In the genomic region with DNA sequence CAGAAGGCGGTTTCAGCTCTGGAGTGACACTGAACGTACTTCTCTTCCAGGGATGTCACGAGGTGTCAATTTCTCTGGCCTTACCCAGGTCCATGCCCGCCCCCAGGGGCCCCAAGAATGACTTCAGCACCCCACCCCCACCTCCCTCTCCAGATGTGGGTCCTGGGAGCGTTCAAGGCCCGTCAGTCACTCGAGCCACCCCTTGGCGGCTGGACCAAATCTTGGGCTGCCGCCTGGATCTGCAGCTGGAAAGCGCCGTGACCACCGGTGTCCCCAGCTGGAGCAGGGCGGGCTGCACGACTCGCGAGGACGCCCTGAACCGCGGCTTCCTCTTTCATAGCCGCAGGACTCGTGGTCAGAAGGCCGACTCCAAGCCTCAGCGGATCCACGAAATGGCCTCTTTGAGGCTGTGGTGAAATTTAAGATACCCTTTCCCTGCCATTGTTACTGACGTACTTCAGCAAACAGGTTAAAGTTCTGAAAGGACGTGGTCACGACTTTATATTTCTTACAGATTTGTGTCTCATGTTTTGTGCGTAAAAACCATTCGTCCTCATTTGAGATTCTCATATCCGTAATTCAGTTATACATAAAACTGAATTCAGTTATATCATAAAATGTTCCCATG, we compare ENCODE assay signal across 1 cellular context.
A peak's percentile ranks its signal among the peaks of the same experiment; 100 is the strongest.
TF ChIP-seq lines count a peak whose summit lies in the region.

No MANE protein-coding gene starts in this region.

TF ChIP-seq in K562, 482 proteins besides CTCF, POLR2A, EP300 and RAD21 (continued from another document and continues in another):
- TF ChIP-seq MCM2 (IDR thresholded peaks at IDR 0.05; ENCODE audit: low read depth), result no peak
- TF ChIP-seq FOSL1 (tag; conservative IDR thresholded peaks at IDR 0.05), result peak; percentile 66; the same call in 1 of the 2 replicates
- no peak for TF ChIP-seq ZNF444 (CRISPR knock-in tag; IDR thresholded peaks at IDR 0.05)
- TF ChIP-seq, protein P1, sequence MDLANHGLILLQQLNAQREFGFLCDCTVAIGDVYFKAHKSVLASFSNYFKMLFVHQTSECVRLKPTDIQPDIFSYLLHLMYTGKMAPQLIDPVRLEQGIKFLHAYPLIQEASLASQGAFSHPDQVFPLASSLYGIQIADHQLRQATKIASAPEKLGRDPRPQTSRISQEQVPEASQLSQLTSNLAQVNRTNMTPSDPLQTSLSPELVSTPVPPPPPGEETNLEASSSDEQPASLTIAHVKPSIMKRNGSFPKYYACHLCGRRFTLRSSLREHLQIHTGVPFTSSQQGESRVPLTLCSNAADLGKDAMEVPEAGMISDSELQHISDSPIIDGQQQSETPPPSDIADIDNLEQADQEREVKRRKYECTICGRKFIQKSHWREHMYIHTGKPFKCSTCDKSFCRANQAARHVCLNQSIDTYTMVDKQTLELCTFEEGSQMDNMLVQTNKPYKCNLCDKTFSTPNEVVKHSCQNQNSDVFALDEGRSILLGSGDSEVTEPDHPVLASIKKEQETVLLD (IDR thresholded peaks at IDR 0.05), result no peak
- no peak for TF ChIP-seq CREBBP (IDR thresholded peaks at IDR 0.05; ENCODE audit: low read depth, low read length)
- TF ChIP-seq, protein P2, sequence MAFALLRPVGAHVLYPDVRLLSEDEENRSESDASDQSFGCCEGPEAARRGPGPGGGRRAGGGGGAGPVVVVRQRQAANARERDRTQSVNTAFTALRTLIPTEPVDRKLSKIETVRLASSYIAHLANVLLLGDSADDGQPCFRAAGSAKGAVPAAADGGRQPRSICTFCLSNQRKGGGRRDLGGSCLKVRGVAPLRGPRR (CRISPR knock-in tag; IDR thresholded peaks at IDR 0.05), result no peak
- no peak for TF ChIP-seq KDM5B (IDR thresholded peaks at IDR 0.05; ENCODE audit: insufficient replicate concordance, low read depth, low read length)
- peak; percentile 41; the same call in 1 of the 2 replicates for TF ChIP-seq RFX7 (CRISPR knock-in tag; IDR thresholded peaks at IDR 0.05)
- no peak for TF ChIP-seq SNIP1 (IDR thresholded peaks at IDR 0.05; ENCODE audit: low read depth)
- TF ChIP-seq ZNF165 (CRISPR knock-in tag; IDR thresholded peaks at IDR 0.05; ENCODE audit: borderline replicate concordance), result no peak
- no peak for TF ChIP-seq RBM34 (IDR thresholded peaks at IDR 0.05; ENCODE audit: borderline replicate concordance, insufficient read depth, low read length)
- TF ChIP-seq TAF9B (IDR thresholded peaks at IDR 0.05; ENCODE audit: partially characterized antibody), result peak; percentile 75
- TF ChIP-seq, protein P3, sequence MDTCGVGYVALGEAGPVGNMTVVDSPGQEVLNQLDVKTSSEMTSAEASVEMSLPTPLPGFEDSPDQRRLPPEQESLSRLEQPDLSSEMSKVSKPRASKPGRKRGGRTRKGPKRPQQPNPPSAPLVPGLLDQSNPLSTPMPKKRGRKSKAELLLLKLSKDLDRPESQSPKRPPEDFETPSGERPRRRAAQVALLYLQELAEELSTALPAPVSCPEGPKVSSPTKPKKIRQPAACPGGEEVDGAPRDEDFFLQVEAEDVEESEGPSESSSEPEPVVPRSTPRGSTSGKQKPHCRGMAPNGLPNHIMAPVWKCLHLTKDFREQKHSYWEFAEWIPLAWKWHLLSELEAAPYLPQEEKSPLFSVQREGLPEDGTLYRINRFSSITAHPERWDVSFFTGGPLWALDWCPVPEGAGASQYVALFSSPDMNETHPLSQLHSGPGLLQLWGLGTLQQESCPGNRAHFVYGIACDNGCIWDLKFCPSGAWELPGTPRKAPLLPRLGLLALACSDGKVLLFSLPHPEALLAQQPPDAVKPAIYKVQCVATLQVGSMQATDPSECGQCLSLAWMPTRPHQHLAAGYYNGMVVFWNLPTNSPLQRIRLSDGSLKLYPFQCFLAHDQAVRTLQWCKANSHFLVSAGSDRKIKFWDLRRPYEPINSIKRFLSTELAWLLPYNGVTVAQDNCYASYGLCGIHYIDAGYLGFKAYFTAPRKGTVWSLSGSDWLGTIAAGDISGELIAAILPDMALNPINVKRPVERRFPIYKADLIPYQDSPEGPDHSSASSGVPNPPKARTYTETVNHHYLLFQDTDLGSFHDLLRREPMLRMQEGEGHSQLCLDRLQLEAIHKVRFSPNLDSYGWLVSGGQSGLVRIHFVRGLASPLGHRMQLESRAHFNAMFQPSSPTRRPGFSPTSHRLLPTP (IDR thresholded peaks at IDR 0.05; ENCODE audit: borderline replicate concordance, extremely low read depth, insufficient read length), result no peak
- no peak for TF ChIP-seq ETV5 (CRISPR knock-in tag; IDR thresholded peaks at IDR 0.05; ENCODE audit: low read depth)
- TF ChIP-seq ZNF174 (CRISPR knock-in tag; IDR thresholded peaks at IDR 0.05), result no peak
- TF ChIP-seq, protein P4, sequence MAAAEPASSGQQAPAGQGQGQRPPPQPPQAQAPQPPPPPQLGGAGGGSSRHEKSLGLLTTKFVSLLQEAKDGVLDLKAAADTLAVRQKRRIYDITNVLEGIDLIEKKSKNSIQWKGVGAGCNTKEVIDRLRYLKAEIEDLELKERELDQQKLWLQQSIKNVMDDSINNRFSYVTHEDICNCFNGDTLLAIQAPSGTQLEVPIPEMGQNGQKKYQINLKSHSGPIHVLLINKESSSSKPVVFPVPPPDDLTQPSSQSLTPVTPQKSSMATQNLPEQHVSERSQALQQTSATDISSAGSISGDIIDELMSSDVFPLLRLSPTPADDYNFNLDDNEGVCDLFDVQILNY (CRISPR knock-in tag; IDR thresholded peaks at IDR 0.05), result no peak
- no peak for TF ChIP-seq PHF8 (IDR thresholded peaks at IDR 0.05; ENCODE audit: borderline replicate concordance, low read length)
- no peak for TF ChIP-seq ZNF41 (CRISPR knock-in tag; conservative IDR thresholded peaks at IDR 0.05)
- no peak; the same call in none of the 2 replicates for TF ChIP-seq NR4A1 (CRISPR knock-in tag; IDR thresholded peaks at IDR 0.05)
- TF ChIP-seq NR4A1 (tag; IDR thresholded peaks at IDR 0.05), result peak; percentile 34; the same call in 1 of the 2 replicates
- TF ChIP-seq KLF6 (CRISPR knock-in tag; IDR thresholded peaks at IDR 0.05; ENCODE audit: borderline replicate concordance), result 0 out of 2 replicates have a peak, but pooled peaks have one; percentile 16
- TF ChIP-seq, protein P5, sequence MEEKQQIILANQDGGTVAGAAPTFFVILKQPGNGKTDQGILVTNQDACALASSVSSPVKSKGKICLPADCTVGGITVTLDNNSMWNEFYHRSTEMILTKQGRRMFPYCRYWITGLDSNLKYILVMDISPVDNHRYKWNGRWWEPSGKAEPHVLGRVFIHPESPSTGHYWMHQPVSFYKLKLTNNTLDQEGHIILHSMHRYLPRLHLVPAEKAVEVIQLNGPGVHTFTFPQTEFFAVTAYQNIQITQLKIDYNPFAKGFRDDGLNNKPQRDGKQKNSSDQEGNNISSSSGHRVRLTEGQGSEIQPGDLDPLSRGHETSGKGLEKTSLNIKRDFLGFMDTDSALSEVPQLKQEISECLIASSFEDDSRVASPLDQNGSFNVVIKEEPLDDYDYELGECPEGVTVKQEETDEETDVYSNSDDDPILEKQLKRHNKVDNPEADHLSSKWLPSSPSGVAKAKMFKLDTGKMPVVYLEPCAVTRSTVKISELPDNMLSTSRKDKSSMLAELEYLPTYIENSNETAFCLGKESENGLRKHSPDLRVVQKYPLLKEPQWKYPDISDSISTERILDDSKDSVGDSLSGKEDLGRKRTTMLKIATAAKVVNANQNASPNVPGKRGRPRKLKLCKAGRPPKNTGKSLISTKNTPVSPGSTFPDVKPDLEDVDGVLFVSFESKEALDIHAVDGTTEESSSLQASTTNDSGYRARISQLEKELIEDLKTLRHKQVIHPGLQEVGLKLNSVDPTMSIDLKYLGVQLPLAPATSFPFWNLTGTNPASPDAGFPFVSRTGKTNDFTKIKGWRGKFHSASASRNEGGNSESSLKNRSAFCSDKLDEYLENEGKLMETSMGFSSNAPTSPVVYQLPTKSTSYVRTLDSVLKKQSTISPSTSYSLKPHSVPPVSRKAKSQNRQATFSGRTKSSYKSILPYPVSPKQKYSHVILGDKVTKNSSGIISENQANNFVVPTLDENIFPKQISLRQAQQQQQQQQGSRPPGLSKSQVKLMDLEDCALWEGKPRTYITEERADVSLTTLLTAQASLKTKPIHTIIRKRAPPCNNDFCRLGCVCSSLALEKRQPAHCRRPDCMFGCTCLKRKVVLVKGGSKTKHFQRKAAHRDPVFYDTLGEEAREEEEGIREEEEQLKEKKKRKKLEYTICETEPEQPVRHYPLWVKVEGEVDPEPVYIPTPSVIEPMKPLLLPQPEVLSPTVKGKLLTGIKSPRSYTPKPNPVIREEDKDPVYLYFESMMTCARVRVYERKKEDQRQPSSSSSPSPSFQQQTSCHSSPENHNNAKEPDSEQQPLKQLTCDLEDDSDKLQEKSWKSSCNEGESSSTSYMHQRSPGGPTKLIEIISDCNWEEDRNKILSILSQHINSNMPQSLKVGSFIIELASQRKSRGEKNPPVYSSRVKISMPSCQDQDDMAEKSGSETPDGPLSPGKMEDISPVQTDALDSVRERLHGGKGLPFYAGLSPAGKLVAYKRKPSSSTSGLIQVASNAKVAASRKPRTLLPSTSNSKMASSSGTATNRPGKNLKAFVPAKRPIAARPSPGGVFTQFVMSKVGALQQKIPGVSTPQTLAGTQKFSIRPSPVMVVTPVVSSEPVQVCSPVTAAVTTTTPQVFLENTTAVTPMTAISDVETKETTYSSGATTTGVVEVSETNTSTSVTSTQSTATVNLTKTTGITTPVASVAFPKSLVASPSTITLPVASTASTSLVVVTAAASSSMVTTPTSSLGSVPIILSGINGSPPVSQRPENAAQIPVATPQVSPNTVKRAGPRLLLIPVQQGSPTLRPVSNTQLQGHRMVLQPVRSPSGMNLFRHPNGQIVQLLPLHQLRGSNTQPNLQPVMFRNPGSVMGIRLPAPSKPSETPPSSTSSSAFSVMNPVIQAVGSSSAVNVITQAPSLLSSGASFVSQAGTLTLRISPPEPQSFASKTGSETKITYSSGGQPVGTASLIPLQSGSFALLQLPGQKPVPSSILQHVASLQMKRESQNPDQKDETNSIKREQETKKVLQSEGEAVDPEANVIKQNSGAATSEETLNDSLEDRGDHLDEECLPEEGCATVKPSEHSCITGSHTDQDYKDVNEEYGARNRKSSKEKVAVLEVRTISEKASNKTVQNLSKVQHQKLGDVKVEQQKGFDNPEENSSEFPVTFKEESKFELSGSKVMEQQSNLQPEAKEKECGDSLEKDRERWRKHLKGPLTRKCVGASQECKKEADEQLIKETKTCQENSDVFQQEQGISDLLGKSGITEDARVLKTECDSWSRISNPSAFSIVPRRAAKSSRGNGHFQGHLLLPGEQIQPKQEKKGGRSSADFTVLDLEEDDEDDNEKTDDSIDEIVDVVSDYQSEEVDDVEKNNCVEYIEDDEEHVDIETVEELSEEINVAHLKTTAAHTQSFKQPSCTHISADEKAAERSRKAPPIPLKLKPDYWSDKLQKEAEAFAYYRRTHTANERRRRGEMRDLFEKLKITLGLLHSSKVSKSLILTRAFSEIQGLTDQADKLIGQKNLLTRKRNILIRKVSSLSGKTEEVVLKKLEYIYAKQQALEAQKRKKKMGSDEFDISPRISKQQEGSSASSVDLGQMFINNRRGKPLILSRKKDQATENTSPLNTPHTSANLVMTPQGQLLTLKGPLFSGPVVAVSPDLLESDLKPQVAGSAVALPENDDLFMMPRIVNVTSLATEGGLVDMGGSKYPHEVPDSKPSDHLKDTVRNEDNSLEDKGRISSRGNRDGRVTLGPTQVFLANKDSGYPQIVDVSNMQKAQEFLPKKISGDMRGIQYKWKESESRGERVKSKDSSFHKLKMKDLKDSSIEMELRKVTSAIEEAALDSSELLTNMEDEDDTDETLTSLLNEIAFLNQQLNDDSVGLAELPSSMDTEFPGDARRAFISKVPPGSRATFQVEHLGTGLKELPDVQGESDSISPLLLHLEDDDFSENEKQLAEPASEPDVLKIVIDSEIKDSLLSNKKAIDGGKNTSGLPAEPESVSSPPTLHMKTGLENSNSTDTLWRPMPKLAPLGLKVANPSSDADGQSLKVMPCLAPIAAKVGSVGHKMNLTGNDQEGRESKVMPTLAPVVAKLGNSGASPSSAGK (IDR thresholded peaks at IDR 0.05), result peak; percentile 94
- TF ChIP-seq DPF2 (IDR thresholded peaks at IDR 0.05), result 0 out of 2 replicates have a peak, but pooled peaks have one; percentile 25
- TF ChIP-seq, protein P6, sequence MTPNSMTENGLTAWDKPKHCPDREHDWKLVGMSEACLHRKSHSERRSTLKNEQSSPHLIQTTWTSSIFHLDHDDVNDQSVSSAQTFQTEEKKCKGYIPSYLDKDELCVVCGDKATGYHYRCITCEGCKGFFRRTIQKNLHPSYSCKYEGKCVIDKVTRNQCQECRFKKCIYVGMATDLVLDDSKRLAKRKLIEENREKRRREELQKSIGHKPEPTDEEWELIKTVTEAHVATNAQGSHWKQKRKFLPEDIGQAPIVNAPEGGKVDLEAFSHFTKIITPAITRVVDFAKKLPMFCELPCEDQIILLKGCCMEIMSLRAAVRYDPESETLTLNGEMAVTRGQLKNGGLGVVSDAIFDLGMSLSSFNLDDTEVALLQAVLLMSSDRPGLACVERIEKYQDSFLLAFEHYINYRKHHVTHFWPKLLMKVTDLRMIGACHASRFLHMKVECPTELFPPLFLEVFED (CRISPR knock-in tag; conservative IDR thresholded peaks at IDR 0.05), result no peak
- TF ChIP-seq, protein P7, sequence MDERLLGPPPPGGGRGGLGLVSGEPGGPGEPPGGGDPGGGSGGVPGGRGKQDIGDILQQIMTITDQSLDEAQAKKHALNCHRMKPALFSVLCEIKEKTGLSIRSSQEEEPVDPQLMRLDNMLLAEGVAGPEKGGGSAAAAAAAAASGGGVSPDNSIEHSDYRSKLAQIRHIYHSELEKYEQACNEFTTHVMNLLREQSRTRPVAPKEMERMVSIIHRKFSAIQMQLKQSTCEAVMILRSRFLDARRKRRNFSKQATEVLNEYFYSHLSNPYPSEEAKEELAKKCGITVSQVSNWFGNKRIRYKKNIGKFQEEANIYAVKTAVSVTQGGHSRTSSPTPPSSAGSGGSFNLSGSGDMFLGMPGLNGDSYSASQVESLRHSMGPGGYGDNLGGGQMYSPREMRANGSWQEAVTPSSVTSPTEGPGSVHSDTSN (CRISPR knock-in tag; IDR thresholded peaks at IDR 0.05; ENCODE audit: low read depth), result no peak
- TF ChIP-seq, protein P7 (tag; conservative IDR thresholded peaks at IDR 0.05; ENCODE audit: low read depth), result peak; percentile 62
- TF ChIP-seq ASH1L (IDR thresholded peaks at IDR 0.05; ENCODE audit: borderline replicate concordance, low read depth, partially characterized antibody), result no peak
- no peak for TF ChIP-seq KHSRP (IDR thresholded peaks at IDR 0.05)
- TF ChIP-seq HMG20B (CRISPR knock-in tag; IDR thresholded peaks at IDR 0.05), result no peak
- no peak for TF ChIP-seq ZNF143 (CRISPR knock-in tag; IDR thresholded peaks at IDR 0.05)
- no peak for TF ChIP-seq NBN (IDR thresholded peaks at IDR 0.05; ENCODE audit: low read depth)
- TF ChIP-seq ZNF57 (CRISPR knock-in tag; IDR thresholded peaks at IDR 0.05), result no peak
- TF ChIP-seq, protein P8, sequence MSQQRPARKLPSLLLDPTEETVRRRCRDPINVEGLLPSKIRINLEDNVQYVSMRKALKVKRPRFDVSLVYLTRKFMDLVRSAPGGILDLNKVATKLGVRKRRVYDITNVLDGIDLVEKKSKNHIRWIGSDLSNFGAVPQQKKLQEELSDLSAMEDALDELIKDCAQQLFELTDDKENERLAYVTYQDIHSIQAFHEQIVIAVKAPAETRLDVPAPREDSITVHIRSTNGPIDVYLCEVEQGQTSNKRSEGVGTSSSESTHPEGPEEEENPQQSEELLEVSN (IDR thresholded peaks at IDR 0.05; ENCODE audit: borderline replicate concordance in 1 of 2, extremely low read depth in 1 of 2, insufficient read depth in 1 of 2, insufficient read length in 1 of 2, low read depth in 1 of 2, low read length in 1 of 2, poor library complexity in 1 of 2, severe bottlenecking in 1 of 2), result peak; percentile 61 to 86
- TF ChIP-seq ZNF212 (CRISPR knock-in tag; IDR thresholded peaks at IDR 0.05), result no peak
- TF ChIP-seq CBFA2T2 (conservative IDR thresholded peaks at IDR 0.05), result peak; percentile 92
